24 cellular contexts compared by ENCODE assay signal in genomic region chr14:23375527-23376251, GRCh38. TPM values are rescaled to one million over a fixed set of nuclear protein-coding genes. Genes with fewer than 3 reads are reported as not detected.
DNase-seq lines count a peak whose midpoint lies in the region; ATAC-seq, FAIRE-seq and TF ChIP-seq lines count a peak whose summit lies in the region.
"Had no signal": no experiment of that assay in that cellular context is flagged by ENCODE, and none has a peak within 500 bp of the region (broad histone marks: within the 10 kb centered on the region; RNA-seq: fewer than 3 reads in every experiment).

No MANE protein-coding gene starts in this region.

- no peak overlapping the region for H3K4me3 ChIP-seq in K562
- H3K4me3 ChIP-seq: MG63 had no signal

- no peaks in the 10 kb centered on the region for H3K27me3 Mint-ChIP-seq in activated CD4-positive, alpha-beta T cell treated with anti-CD3 and anti-CD28 coated beads for 36 hours
- H3K27me3 Mint-ChIP-seq in stimulated activated naive B cell treated with anti-CD40 and anti-IgM and Interleukin-4, amounts not matched to agents 10 μg/mL and 1 μg/mL and 100 μg/mL, for 72 hours = peaks cover 18 to 32% of the 10 kb centered on the region in 2 donors
- no peaks in the 10 kb centered on the region for H3K27me3 Mint-ChIP-seq in activated CD8-positive, alpha-beta T cell treated with anti-CD3 and anti-CD28 coated beads for 36 hours

- H3K27me3 ChIP-seq in K562 (ENCODE audit: control insufficient read depth in 2 of 2, insufficient read depth in 2 of 2, low read length in 2 of 2) (peaks cover 2 to 49% of the 10 kb centered on the region in 2 experiments; a peak in 3 of 5 replicates), layer of hippocampus (ENCODE audit: control insufficient read depth, insufficient read depth, low read length) (no peaks in the 10 kb centered on the region)
- H3K27me3 ChIP-seq: BLaER1, MG63 had no signal

- no peaks in the 10 kb centered on the region for H3K9me1 ChIP-seq in K562 (ENCODE audit: control insufficient read depth, insufficient read depth, low read length)

- no peaks in the 10 kb centered on the region for H3K4me1 Mint-ChIP-seq in activated CD4-positive, alpha-beta T cell treated with anti-CD3 and anti-CD28 coated beads for 36 hours
- H3K4me1 Mint-ChIP-seq in stimulated activated naive B cell treated with anti-CD40 and anti-IgM and Interleukin-4, amounts not matched to agents 10 μg/mL and 1 μg/mL and 100 μg/mL, for 72 hours = peaks cover 0 to 4% of the 10 kb centered on the region in 2 donors
- H3K4me1 Mint-ChIP-seq in activated CD8-positive, alpha-beta T cell treated with anti-CD3 and anti-CD28 coated beads for 36 hours (ENCODE audit: low read depth) = no peaks in the 10 kb centered on the region

- TF ChIP-seq RAD21 in K562 (CRISPR knock-in tag; conservative IDR thresholded peaks at IDR 0.05 in 1 of 2, IDR thresholded peaks at IDR 0.05 in 1 of 2) = no peak

- no peak for TF ChIP-seq CTCF in K562 (IDR thresholded peaks at IDR 0.05 in 2 of 3, conservative IDR thresholded peaks at IDR 0.05 in 1 of 3; ENCODE audit: insufficient read depth in 2 of 3, low read depth in 1 of 3, low read length in 3 of 3)
- TF ChIP-seq CTCF in activated CD8-positive, alpha-beta T cell treated with anti-CD3 and anti-CD28 coated beads for 36 hours (IDR thresholded peaks at IDR 0.05) = no peak

- H3K27ac Mint-ChIP-seq in activated CD4-positive, alpha-beta T cell treated with anti-CD3 and anti-CD28 coated beads for 36 hours = no peak overlapping the region
- peak overlapping the region; percentile 33 for H3K27ac Mint-ChIP-seq in stimulated activated naive B cell treated with anti-CD40 and anti-IgM and Interleukin-4, amounts not matched to agents 10 μg/mL and 1 μg/mL and 100 μg/mL, for 72 hours
- H3K27ac Mint-ChIP-seq in activated CD8-positive, alpha-beta T cell treated with anti-CD3 and anti-CD28 coated beads for 36 hours = no peak overlapping the region
- H3K27ac Mint-ChIP-seq: CD4-positive, alpha-beta T cell had no signal

- H3K4me2 ChIP-seq in K562 (ENCODE audit: insufficient read depth, low read length) = no peak overlapping the region

- H3K36me3 Mint-ChIP-seq in activated CD4-positive, alpha-beta T cell treated with anti-CD3 and anti-CD28 coated beads for 36 hours (ENCODE audit: low read depth) = no peaks in the 10 kb centered on the region
- no peaks in the 10 kb centered on the region for H3K36me3 Mint-ChIP-seq in stimulated activated naive B cell treated with anti-CD40 and anti-IgM and Interleukin-4, amounts not matched to agents 10 μg/mL and 1 μg/mL and 100 μg/mL, for 72 hours
- no peaks in the 10 kb centered on the region for H3K36me3 Mint-ChIP-seq in activated CD8-positive, alpha-beta T cell treated with anti-CD3 and anti-CD28 coated beads for 36 hours (ENCODE audit: low read depth)

- H3K4me1 ChIP-seq in K562 (replicated peaks in 1 of 2; ENCODE audit: control insufficient read depth in 2 of 2, insufficient read depth in 2 of 2, low read length in 2 of 2) = peaks cover 0 to 14% of the 10 kb centered on the region in 2 experiments; a peak in 2 of 5 replicates

- 27% methylated on average over 10 of the region's 21 CpGs for WGBS in K562 (ENCODE audit: insufficient coverage, low coverage, missing lambda C conversion rate)

- no peak for FAIRE-seq in K562 (lab: Jason Lieb, UNC)
- FAIRE-seq: RCC 7860 had no signal

- no peak overlapping the region for H3K9ac ChIP-seq in K562 (ENCODE audit: insufficient read depth in 1 of 2, low read depth in 2 of 2, low read length in 2 of 2)

- no peak for TF ChIP-seq POLR2A in K562 (conservative IDR thresholded peaks at IDR 0.05)

- no peak for TF ChIP-seq EP300 in K562 (IDR thresholded peaks at IDR 0.05; ENCODE audit: low read length)

- H3K4me3 Mint-ChIP-seq in activated CD4-positive, alpha-beta T cell treated with anti-CD3 and anti-CD28 coated beads for 36 hours = no peak overlapping the region
- no peak overlapping the region for H3K4me3 Mint-ChIP-seq in stimulated activated naive B cell treated with anti-CD40 and anti-IgM and Interleukin-4, amounts not matched to agents 10 μg/mL and 1 μg/mL and 100 μg/mL, for 72 hours
- H3K4me3 Mint-ChIP-seq in activated CD8-positive, alpha-beta T cell treated with anti-CD3 and anti-CD28 coated beads for 36 hours = no peak overlapping the region
- H3K4me3 Mint-ChIP-seq: CD4-positive, alpha-beta T cell had no signal

- H2AFZ ChIP-seq in K562 (ENCODE audit: low read depth, low read length) = peak overlapping the region; percentile 24; the same call in 1 of the 2 replicates

- in situ Hi-C loops in K562 (cut with MboI) = no loop called here

- no TSS peak for BruUV-seq in K562 (replicated peaks; lab: Mats Ljungman, UMichigan)

- H3K9me3 ChIP-seq in K562 (replicated peaks; ENCODE audit: control insufficient read depth, insufficient read depth, low read depth, low read length) = no peaks in the 10 kb centered on the region
- H3K9me3 ChIP-seq: BLaER1, MG63 had no signal

- no peak for ATAC-seq in activated CD4-positive, alpha-beta T cell treated with anti-CD3 and anti-CD28 coated beads for 36 hours
- ATAC-seq in K562 = peak; percentile 58; the same call in 2 of the 3 replicates
- no peak for ATAC-seq in stimulated activated naive B cell treated with anti-CD40 and anti-IgM and Interleukin-4, amounts not matched to agents 10 μg/mL and 1 μg/mL and 100 μg/mL, for 72 hours (replicated peaks)
- no peak for ATAC-seq in activated CD8-positive, alpha-beta T cell treated with anti-CD3 and anti-CD28 coated beads for 36 hours

- no peaks in the 10 kb centered on the region for H3K79me2 ChIP-seq in K562 (ENCODE audit: control insufficient read depth, insufficient read depth, low read length)

- H4K20me1 ChIP-seq in K562 (replicated peaks; ENCODE audit: control insufficient read depth, insufficient read depth, low read length) = no peaks in the 10 kb centered on the region; the same call in 1 of the 2 replicates
- H4K20me1 ChIP-seq: BLaER1 had no signal

- H3K36me3 ChIP-seq in K562 (ENCODE audit: control insufficient read depth, insufficient read depth, low read length) = no peaks in the 10 kb centered on the region
- H3K36me3 ChIP-seq: BLaER1, MG63 had no signal

- POLR2A ChIA-PET in activated CD4-positive, alpha-beta T cell treated with anti-CD3 and anti-CD28 coated beads for 36 hours (lab: Charles Lee) = no interaction called here
- POLR2A ChIA-PET in K562 (lab: Yijun Ruan, JAX) = interaction anchor here (1.3 kb wide), 1 partner anchor 10 kb away, joined by 5 read pairs; no protein-coding TSS in a partner anchor
- POLR2A ChIA-PET in activated CD8-positive, alpha-beta T cell treated with anti-CD3 and anti-CD28 coated beads for 36 hours (lab: Charles Lee) = no interaction called here

- DNase-seq in activated CD4-positive, alpha-beta T cell treated with anti-CD3 and anti-CD28 coated beads for 36 hours = peak; percentile 3
- no peak for DNase-seq in activated CD4-positive, alpha-beta T cell treated with anti-CD3 and anti-CD28 coated beads for 1 hour
- DNase-seq in K562 (ENCODE audit: extremely low read depth in 1 of 4, low spot score in 3 of 4) = peak in 2 of 4 experiments; percentile 7 to 19
- DNase-seq in stimulated activated naive B cell treated with anti-CD40 and anti-IgM and Interleukin-4, amounts not matched to agents 10 μg/mL and 1 μg/mL and 100 μg/mL, for 72 hours = no peak
- no peak for DNase-seq in activated CD8-positive, alpha-beta T cell treated with anti-CD3 and anti-CD28 coated beads for 36 hours
- DNase-seq in SW 1271 (lab: John Stamatoyannopoulos, UW) = no peak
- DNase-seq in NCI-H1105 treated with DMSO at 0.1 percent for 48 hours (lab: John Stamatoyannopoulos, UW) = no peak
- DNase-seq: ACHN; CD4-positive, alpha-beta T cell; COR-L47; DMS79 treated with DMSO at 0.1 percent for 48 hours; MG63; NCI-H1417 treated with DMSO at 0.1 percent for 48 hours; NCI-H187; NCI-H2107; NCI-H446 treated with DMSO at 0.1 percent for 48 hours; NCI-H526 treated with DMSO at 0.1 percent for 48 hours; OCI-M1 had no signal

- intact Hi-C loops in activated CD4-positive, alpha-beta T cell treated with anti-CD3 and anti-CD28 coated beads for 36 hours (cut with DNase I, micrococcal nuclease) = no loop called here
- intact Hi-C loops in K562 (cut with micrococcal nuclease) = no loop called here
- intact Hi-C loops in activated CD8-positive, alpha-beta T cell treated with anti-CD3 and anti-CD28 coated beads for 36 hours (cut with micrococcal nuclease) = no loop called here

- CTCF ChIA-PET in activated CD4-positive, alpha-beta T cell treated with anti-CD3 and anti-CD28 coated beads for 36 hours (lab: Charles Lee) = interaction anchor here (0.6 to 1.8 kb wide), 4 partner anchors 8 to 254 kb away, joined by 3 to 5 read pairs (median 4); no protein-coding TSS in a partner anchor
- CTCF ChIA-PET in K562 (lab: Yijun Ruan, JAX; ENCODE audit: low intra/inter-chr PET ratio) = interaction anchor here (0.9 kb wide), 1 partner anchor 255 kb away, joined by 3 read pairs; no protein-coding TSS in a partner anchor
- CTCF ChIA-PET in activated CD8-positive, alpha-beta T cell treated with anti-CD3 and anti-CD28 coated beads for 36 hours (lab: Charles Lee) = interaction anchor here (1.9 to 2.1 kb wide), 2 partner anchors 49 to 111 kb away, joined by 4 to 6 read pairs; no protein-coding TSS in a partner anchor

- H3K27ac ChIP-seq in K562 (ENCODE audit: extremely low read depth, low read depth, low read length) = no peak overlapping the region
- H3K27ac ChIP-seq in layer of hippocampus (ENCODE audit: low read depth, low read length) = peak overlapping the region; percentile 94
- H3K27ac ChIP-seq: 22Rv1 had no signal

- H3K9me3 Mint-ChIP-seq in activated CD4-positive, alpha-beta T cell treated with anti-CD3 and anti-CD28 coated beads for 36 hours (ENCODE audit: low read depth) = no peaks in the 10 kb centered on the region
- H3K9me3 Mint-ChIP-seq in stimulated activated naive B cell treated with anti-CD40 and anti-IgM and Interleukin-4, amounts not matched to agents 10 μg/mL and 1 μg/mL and 100 μg/mL, for 72 hours = no peaks in the 10 kb centered on the region
- H3K9me3 Mint-ChIP-seq in activated CD8-positive, alpha-beta T cell treated with anti-CD3 and anti-CD28 coated beads for 36 hours = no peaks in the 10 kb centered on the region
- H3K9me3 Mint-ChIP-seq: CD4-positive, alpha-beta T cell had no signal

RNA-seq across cellular contexts. Expression of gene CMTM5, which starts 1.2 kb away (rescaled TPM):
- total RNA-seq in activated CD4-positive, alpha-beta T cell treated with anti-CD3 and anti-CD28 coated beads for 36 hours = not detected
- not detected in 2 replicates for total RNA-seq in K562 (2011; cell fraction: chromatin; rRNA removed; ENCODE audit: low replicate concordance)
- 0.13 TPM in 1 of 2 replicates, not detected in the other for total RNA-seq in K562 (2011; cell fraction: nucleolus; rRNA removed)
- not detected in 2 replicates for total RNA-seq in K562 (2011; cell fraction: nucleoplasm; rRNA removed)
- not detected in 2 replicates for total RNA-seq in K562 (2014; rRNA removed)
- not detected in 2 replicates for total RNA-seq in K562 (2014; rRNA removed; fragmentation: Illumina TruSeq; extraction: Trizol)
- total RNA-seq in K562 (2015; rRNA removed; fragmentation: Illumina TruSeq; extraction: Trizol) = not detected in 2 replicates
- not detected in 2 replicates for total RNA-seq in K562 (2021)
- 0.09 and 0.21 TPM in 2 replicates for polyA plus RNA-seq in K562 (2011; rRNA removed)
- 1.1 TPM in 1 of 2 replicates, not detected in the other for polyA plus RNA-seq in K562 (2011; cell fraction: cytosol; rRNA removed)
- 0.21 and 0.58 TPM in 2 replicates for polyA plus RNA-seq in K562 (2011; cell fraction: nucleus; rRNA removed)
- polyA plus RNA-seq in K562 (2012) = 0.17 TPM in 1 of 2 replicates, not detected in the other
- not detected in 2 replicates for polyA plus RNA-seq in K562 (2014; fragmentation: Illumina TruSeq; extraction: Trizol)
- not detected for polyA plus RNA-seq in K562 (2014; fragmentation: Nextera tagmentation; extraction: Ambion mirVana)
- polyA plus RNA-seq in K562 (2014; rRNA removed) = not detected in 2 replicates
- not detected in 2 replicates for polyA minus RNA-seq in K562 (2011; rRNA and poly(A)+ RNA removed)
- polyA minus RNA-seq in K562 (2011; cell fraction: cytosol; rRNA and poly(A)+ RNA removed) = not detected in 2 replicates
- polyA minus RNA-seq in K562 (2011; cell fraction: nucleus; rRNA and poly(A)+ RNA removed) = not detected in 2 replicates
- total RNA-seq in activated CD8-positive, alpha-beta T cell treated with anti-CD3 and anti-CD28 coated beads for 36 hours = not detected
- total RNA-seq: CD4-positive, alpha-beta T cell; LHCN-M2 had no signal

RNA-seq across cellular contexts. Expression of gene IL25, which starts 3.1 kb away (rescaled TPM):
- not detected for total RNA-seq in activated CD4-positive, alpha-beta T cell treated with anti-CD3 and anti-CD28 coated beads for 36 hours
- not detected in 2 replicates for total RNA-seq in K562 (2011; cell fraction: chromatin; rRNA removed; ENCODE audit: low replicate concordance)
- total RNA-seq in K562 (2011; cell fraction: nucleolus; rRNA removed) = not detected in 2 replicates
- total RNA-seq in K562 (2011; cell fraction: nucleoplasm; rRNA removed) = not detected in 2 replicates
- total RNA-seq in K562 (2014; rRNA removed) = not detected in 2 replicates
- not detected in 2 replicates for total RNA-seq in K562 (2014; rRNA removed; fragmentation: Illumina TruSeq; extraction: Trizol)
- not detected in 2 replicates for total RNA-seq in K562 (2015; rRNA removed; fragmentation: Illumina TruSeq; extraction: Trizol)
- not detected in 2 replicates for total RNA-seq in K562 (2021)
- polyA plus RNA-seq in K562 (2011; rRNA removed) = not detected in 2 replicates
- polyA plus RNA-seq in K562 (2011; cell fraction: cytosol; rRNA removed) = not detected in 2 replicates
- polyA plus RNA-seq in K562 (2011; cell fraction: nucleus; rRNA removed) = not detected in 2 replicates
- polyA plus RNA-seq in K562 (2012) = not detected in 2 replicates
- polyA plus RNA-seq in K562 (2014; fragmentation: Illumina TruSeq; extraction: Trizol) = not detected in 2 replicates
- polyA plus RNA-seq in K562 (2014; fragmentation: Nextera tagmentation; extraction: Ambion mirVana) = not detected
- not detected in 2 replicates for polyA plus RNA-seq in K562 (2014; rRNA removed)
- polyA minus RNA-seq in K562 (2011; rRNA and poly(A)+ RNA removed) = not detected in 2 replicates
- polyA minus RNA-seq in K562 (2011; cell fraction: cytosol; rRNA and poly(A)+ RNA removed) = not detected in 2 replicates
- not detected in 2 replicates for polyA minus RNA-seq in K562 (2011; cell fraction: nucleus; rRNA and poly(A)+ RNA removed)
- not detected for total RNA-seq in activated CD8-positive, alpha-beta T cell treated with anti-CD3 and anti-CD28 coated beads for 36 hours
- total RNA-seq: CD4-positive, alpha-beta T cell; LHCN-M2; Right ventricle myocardium superior had no signal

RNA-seq across cellular contexts. Expression of gene EFS, which starts 10.7 kb away (rescaled TPM):
- not detected for total RNA-seq in activated CD4-positive, alpha-beta T cell treated with anti-CD3 and anti-CD28 coated beads for 36 hours
- total RNA-seq in K562 (2011; cell fraction: chromatin; rRNA removed; ENCODE audit: low replicate concordance) = 0.14 and 0.19 TPM in 2 replicates
- 0.17 TPM in 1 of 2 replicates, not detected in the other for total RNA-seq in K562 (2011; cell fraction: nucleolus; rRNA removed)
- total RNA-seq in K562 (2011; cell fraction: nucleoplasm; rRNA removed) = not detected in 2 replicates
- total RNA-seq in K562 (2014; rRNA removed) (not detected in 2 replicates), K562 (2014; rRNA removed; fragmentation: Illumina TruSeq; extraction: Trizol) (not detected in 2 replicates), K562 (2015; rRNA removed; fragmentation: Illumina TruSeq; extraction: Trizol) (not detected in 2 replicates), K562 (2021) (0.07 TPM in 1 of 2 replicates, not detected in the other)
- polyA plus RNA-seq in K562 (2011; rRNA removed) (0.03 and 0.08 TPM in 2 replicates), K562 (2014; fragmentation: Illumina TruSeq; extraction: Trizol) (not detected in 2 replicates), K562 (2014; fragmentation: Nextera tagmentation; extraction: Ambion mirVana) (not detected), K562 (2014; rRNA removed) (0.01 TPM in 1 of 2 replicates, not detected in the other)
- 0.09 TPM in 2 replicates for polyA plus RNA-seq in K562 (2011; cell fraction: cytosol; rRNA removed)
- 0.42 and 0.44 TPM in 2 replicates for polyA plus RNA-seq in K562 (2011; cell fraction: nucleus; rRNA removed)
- 0.03 TPM in 1 of 2 replicates, not detected in the other for polyA plus RNA-seq in K562 (2012)
- not detected in 2 replicates for polyA minus RNA-seq in K562 (2011; rRNA and poly(A)+ RNA removed)
- polyA minus RNA-seq in K562 (2011; cell fraction: cytosol; rRNA and poly(A)+ RNA removed) = not detected in 2 replicates
- 0.11 TPM in 1 of 2 replicates, not detected in the other for polyA minus RNA-seq in K562 (2011; cell fraction: nucleus; rRNA and poly(A)+ RNA removed)
- total RNA-seq in activated CD8-positive, alpha-beta T cell treated with anti-CD3 and anti-CD28 coated beads for 36 hours = not detected
- total RNA-seq: CD4-positive, alpha-beta T cell; LHCN-M2 had no signal

RNA-seq across cellular contexts. Expression of gene SLC22A17, which starts 23.0 kb away (rescaled TPM):
- 1 to 10 TPM; 4.7 to 5.3 TPM for total RNA-seq in activated CD4-positive, alpha-beta T cell treated with anti-CD3 and anti-CD28 coated beads for 36 hours
- total RNA-seq in K562 (2011; cell fraction: chromatin; rRNA removed; ENCODE audit: low replicate concordance) = 0.48 and 1.3 TPM in 2 replicates
- total RNA-seq in K562 (2011; cell fraction: nucleolus; rRNA removed) = 0.50 and 1.1 TPM in 2 replicates
- 0.37 and 0.53 TPM in 2 replicates for total RNA-seq in K562 (2011; cell fraction: nucleoplasm; rRNA removed)
- total RNA-seq in K562 (2014; rRNA removed) (0.09 and 0.12 TPM in 2 replicates), K562 (2014; rRNA removed; fragmentation: Illumina TruSeq; extraction: Trizol) (not detected in 2 replicates), K562 (2015; rRNA removed; fragmentation: Illumina TruSeq; extraction: Trizol) (not detected in 2 replicates), K562 (2021) (0.18 TPM in 1 of 2 replicates, not detected in the other)
- polyA plus RNA-seq in K562 (2011; rRNA removed) (0.19 TPM in 1 of 2 replicates, not detected in the other), K562 (2014; fragmentation: Illumina TruSeq; extraction: Trizol) (0.06 and 0.07 TPM in 2 replicates), K562 (2014; fragmentation: Nextera tagmentation; extraction: Ambion mirVana) (not detected), K562 (2014; rRNA removed) (0.04 TPM in 1 of 2 replicates, not detected in the other)
- polyA plus RNA-seq in K562 (2011; cell fraction: cytosol; rRNA removed) = 0.24 TPM in 1 of 2 replicates, not detected in the other
- polyA plus RNA-seq in K562 (2011; cell fraction: nucleus; rRNA removed) = 0.72 and 1.4 TPM in 2 replicates
- 0.14 and 0.36 TPM in 2 replicates for polyA plus RNA-seq in K562 (2012)
- not detected in 2 replicates for polyA minus RNA-seq in K562 (2011; rRNA and poly(A)+ RNA removed)
- not detected in 2 replicates for polyA minus RNA-seq in K562 (2011; cell fraction: cytosol; rRNA and poly(A)+ RNA removed)
- not detected in 2 replicates for polyA minus RNA-seq in K562 (2011; cell fraction: nucleus; rRNA and poly(A)+ RNA removed)
- total RNA-seq in activated CD8-positive, alpha-beta T cell treated with anti-CD3 and anti-CD28 coated beads for 36 hours = 1 to 10 TPM; 2.3 TPM

RNA-seq across cellular contexts. Expression of gene MYH6, which starts 32.4 kb away (rescaled TPM):
- total RNA-seq in activated CD4-positive, alpha-beta T cell treated with anti-CD3 and anti-CD28 coated beads for 36 hours = under 1 TPM; 0.14 to 0.16 TPM
- total RNA-seq in K562 (2011; cell fraction: chromatin; rRNA removed; ENCODE audit: low replicate concordance) = 0.09 TPM in 1 of 2 replicates, not detected in the other
- not detected in 2 replicates for total RNA-seq in K562 (2011; cell fraction: nucleolus; rRNA removed)
- not detected in 2 replicates for total RNA-seq in K562 (2011; cell fraction: nucleoplasm; rRNA removed)
- not detected in 2 replicates for total RNA-seq in K562 (2014; rRNA removed)
- total RNA-seq in K562 (2014; rRNA removed; fragmentation: Illumina TruSeq; extraction: Trizol) = not detected in 2 replicates
- total RNA-seq in K562 (2015; rRNA removed; fragmentation: Illumina TruSeq; extraction: Trizol) = not detected in 2 replicates
- not detected in 2 replicates for total RNA-seq in K562 (2021)
- not detected in 2 replicates for polyA plus RNA-seq in K562 (2011; rRNA removed)
- polyA plus RNA-seq in K562 (2011; cell fraction: cytosol; rRNA removed) = 0.04 TPM in 1 of 2 replicates, not detected in the other
- polyA plus RNA-seq in K562 (2011; cell fraction: nucleus; rRNA removed) = 0.03 and 0.04 TPM in 2 replicates
- polyA plus RNA-seq in K562 (2012) = 0.03 TPM in 2 replicates
- not detected in 2 replicates for polyA plus RNA-seq in K562 (2014; fragmentation: Illumina TruSeq; extraction: Trizol)
- polyA plus RNA-seq in K562 (2014; fragmentation: Nextera tagmentation; extraction: Ambion mirVana) = not detected
- polyA plus RNA-seq in K562 (2014; rRNA removed) = not detected in 2 replicates
- polyA minus RNA-seq in K562 (2011; rRNA and poly(A)+ RNA removed) = 0.12 TPM in 1 of 2 replicates, not detected in the other
- not detected in 2 replicates for polyA minus RNA-seq in K562 (2011; cell fraction: cytosol; rRNA and poly(A)+ RNA removed)
- not detected in 2 replicates for polyA minus RNA-seq in K562 (2011; cell fraction: nucleus; rRNA and poly(A)+ RNA removed)
- not detected for total RNA-seq in activated CD8-positive, alpha-beta T cell treated with anti-CD3 and anti-CD28 coated beads for 36 hours
- total RNA-seq: CD4-positive, alpha-beta T cell; LHCN-M2 had no signal
